In genomic region chr20:50794846-50795634, GRCh38 we compare ENCODE assay signal across 8 cellular contexts. TPM values are rescaled to one million over a fixed set of nuclear protein-coding genes. Genes with fewer than 3 reads are reported as not detected.
A peak's percentile ranks its signal among the peaks of the same experiment; 100 is the strongest.
DNase-seq lines count a peak whose midpoint lies in the region; TF ChIP-seq lines count a peak whose summit lies in the region.

TSS of gene BCAS4 (plus strand) at chr20:50795061. CDS start at chr20:50795084, 23 bp downstream.

- H3T11ph ChIP-seq in H9 (ENCODE audit: low read length), result no peak within 1 kb of the TSS

- peak within 1 kb of the TSS; percentile 70 to 89 for H3K4me3 Mint-ChIP-seq in H9
- H3K4me3 Mint-ChIP-seq in T-helper 2 cell treated with Interferon-gamma antibody and Interleukin-4, amounts not matched to agents 5 μg/mL and 100 μg/mL, for 36 hours, result peak within 1 kb of the TSS; percentile 87

- no peak within 1 kb of the TSS for H2AFZ ChIP-seq in H9 (ENCODE audit: low read length)

- H2BK5ac ChIP-seq in H9 (ENCODE audit: insufficient read length, low read length), result no peak within 1 kb of the TSS

- H3K14ac ChIP-seq in H9 (ENCODE audit: insufficient read depth, low read length), result 0 out of 2 replicates have a peak within 1 kb of the TSS, but pooled peaks have one; percentile 36

- H3K23ac ChIP-seq in H9 (ENCODE audit: insufficient read length, low read depth, low read length), result no peak within 1 kb of the TSS

- no peaks in the 10 kb centered on the region for H4K20me1 ChIP-seq in H9 (ENCODE audit: control insufficient read depth, insufficient read depth, insufficient read length)

- DNase-seq in H9 (peak; percentile 93), MG63 (peak; percentile 86), ascending aorta (ENCODE audit: low spot score in 2 of 2) (peak; percentile 16 to 83), hippocampal formation (lab: John Stamatoyannopoulos, UW) (peak; percentile 53 to 60), sigmoid colon (peak; percentile 83), GM19240 (ENCODE audit: insufficient read length, low spot score) (no peak)
- DNase-seq in T-helper 2 cell treated with Interferon-gamma antibody and Interleukin-4, amounts not matched to agents 5 μg/mL and 100 μg/mL, for 36 hours (ENCODE audit: low spot score), result peak; percentile 91

- H2BK20ac ChIP-seq in H9 (ENCODE audit: low read depth, low read length, poor library complexity, severe bottlenecking), result no peak within 1 kb of the TSS

- H3K9ac ChIP-seq in H9 (ENCODE audit: extremely low read depth, insufficient read length, low read length), result no peak within 1 kb of the TSS

- no peak; the same call in none of the 3 replicates for TF ChIP-seq CTCF in H9 (conservative IDR thresholded peaks at IDR 0.05)
- TF ChIP-seq CTCF in ascending aorta (IDR thresholded peaks at IDR 0.05), result peak in 2 of 3 experiments; percentile 59 to 100
- TF ChIP-seq CTCF in sigmoid colon (IDR thresholded peaks at IDR 0.05), result peak in 2 of 4 experiments; percentile 23 to 84

- no peak within 1 kb of the TSS for H3K18ac ChIP-seq in H9 (ENCODE audit: insufficient read length, low read depth, low read length)

- peak within 1 kb of the TSS in 2 of 3 experiments; percentile 74 to 85; a peak in 3 of 7 replicates for H3K27ac Mint-ChIP-seq in H9
- H3K27ac Mint-ChIP-seq in T-helper 2 cell treated with Interferon-gamma antibody and Interleukin-4, amounts not matched to agents 5 μg/mL and 100 μg/mL, for 36 hours, result peak within 1 kb of the TSS; percentile 52

- H3K9me3 ChIP-seq in H9 (ENCODE audit: control insufficient read depth, low read depth, low read length), result no peaks in the 10 kb centered on the region
- H3K9me3 ChIP-seq in MG63, result no peaks in the 10 kb centered on the region
- no peaks in the 10 kb centered on the region for H3K9me3 ChIP-seq in ascending aorta
- no peaks in the 10 kb centered on the region for H3K9me3 ChIP-seq in sigmoid colon

- H3K4me1 ChIP-seq in H9 (ENCODE audit: insufficient read depth, low read length) (no peaks in the 10 kb centered on the region), ascending aorta (peaks cover 7 to 24% of the 10 kb centered on the region in 2 donors), sigmoid colon (peaks cover 0 to 54% (median 44%) of the 10 kb centered on the region in 4 donors)

- TF ChIP-seq EP300 in sigmoid colon (IDR thresholded peaks at IDR 0.05), result no peak

- no CpG with 5 or more reads among the region's 92 CpGs for WGBS in H9 (ENCODE audit: extremely low coverage, insufficient read length, low lambda C conversion rate)
- 0% methylated on average over 92 of the region's 92 CpGs for WGBS in sigmoid colon, 2 donors

- H3K56ac ChIP-seq in H9 (ENCODE audit: insufficient read length, low read depth, low read length), result no peak within 1 kb of the TSS

- H2BK12ac ChIP-seq in H9 (ENCODE audit: insufficient read length, low read depth, low read length), result no peak within 1 kb of the TSS

- H2BK120ac ChIP-seq in H9 (ENCODE audit: low read depth, low read length, poor library complexity, severe bottlenecking), result no peak within 1 kb of the TSS

- H3K27me3 ChIP-seq in H9 (ENCODE audit: insufficient read depth, low read length), result no peaks in the 10 kb centered on the region
- no peaks in the 10 kb centered on the region for H3K27me3 ChIP-seq in MG63
- H3K27me3 ChIP-seq in ascending aorta, result no peaks in the 10 kb centered on the region
- no peaks in the 10 kb centered on the region for H3K27me3 ChIP-seq in sigmoid colon

- H3K4me1 Mint-ChIP-seq in H9, result peaks cover 19 to 37% of the 10 kb centered on the region in 2 experiments
- H3K4me1 Mint-ChIP-seq in T-helper 2 cell treated with Interferon-gamma antibody and Interleukin-4, amounts not matched to agents 5 μg/mL and 100 μg/mL, for 36 hours (ENCODE audit: low read depth), result peaks cover 13% of the 10 kb centered on the region

- H2BK15ac ChIP-seq in H9 (ENCODE audit: low read depth, low read length), result no peak within 1 kb of the TSS; the same call in 1 of the 2 replicates

- no peaks in the 10 kb centered on the region for H3K36me3 ChIP-seq in MG63
- H3K36me3 ChIP-seq in ascending aorta, result no peaks in the 10 kb centered on the region
- H3K36me3 ChIP-seq in sigmoid colon, result no peaks in the 10 kb centered on the region

- intact Hi-C loops in ascending aorta (cut with DNase I), result loop anchor here (1.0 to 5.0 kb wide), 4 partner anchors 20 to 512 kb away; no protein-coding TSS in a partner anchor
- intact Hi-C loops in sigmoid colon (cut with DNase I), result loop anchor here (1.0 to 10.0 kb wide), 2 partner anchors 136 to 510 kb away; partner anchors contain the start of gene ADNP

- peaks cover 11% of the 10 kb centered on the region; the same call in 1 of the 2 replicates for H3K27me3 Mint-ChIP-seq in H9 (ENCODE audit: low read depth)
- no peaks in the 10 kb centered on the region for H3K27me3 Mint-ChIP-seq in T-helper 2 cell treated with Interferon-gamma antibody and Interleukin-4, amounts not matched to agents 5 μg/mL and 100 μg/mL, for 36 hours (ENCODE audit: low read depth)

- H3K79me1 ChIP-seq in H9 (ENCODE audit: insufficient read depth, low read depth, low read length, poor library complexity, severe bottlenecking), result no peaks in the 10 kb centered on the region

- no peaks in the 10 kb centered on the region for H3K23me2 ChIP-seq in H9 (ENCODE audit: insufficient read length, low read depth, low read length, poor library complexity, severe bottlenecking)

- no peak within 1 kb of the TSS for H4K5ac ChIP-seq in H9 (ENCODE audit: insufficient read length, low read depth, low read length)

- H3K27ac ChIP-seq in H9 (ENCODE audit: insufficient read length, low read depth, low read length) (no peak within 1 kb of the TSS), ascending aorta (peak within 1 kb of the TSS; percentile 70 to 83), sigmoid colon (peak within 1 kb of the TSS; percentile 74 to 81 (median 79))

- H4K91ac ChIP-seq in H9 (ENCODE audit: insufficient read length, low read depth, low read length), result no peak within 1 kb of the TSS

- H3K4ac ChIP-seq in H9 (ENCODE audit: low read depth, low read length), result no peak within 1 kb of the TSS

- H4K8ac ChIP-seq in H9 (replicated peaks; ENCODE audit: insufficient read length, low read depth, low read length), result no peak within 1 kb of the TSS

- H3K4me3 ChIP-seq in MG63, result peak within 1 kb of the TSS; percentile 92
- peak within 1 kb of the TSS; percentile 79 to 84 for H3K4me3 ChIP-seq in ascending aorta
- peak within 1 kb of the TSS; percentile 72 to 93 (median 80) for H3K4me3 ChIP-seq in sigmoid colon

- peak within 1 kb of the TSS; percentile 50 for H3K4me2 ChIP-seq in H9 (ENCODE audit: insufficient read depth, insufficient read length, low read length)

- TF ChIP-seq POLR2A in GM10847 (IDR thresholded peaks at IDR 0.05; ENCODE audit: extremely low read depth, insufficient read length) (peak; percentile 45), sigmoid colon (IDR thresholded peaks at IDR 0.05) (no peak)

- H3K79me2 ChIP-seq in H9 (ENCODE audit: insufficient read depth, low read length), result no peaks in the 10 kb centered on the region

- peaks cover 0 to 3% (median 3%) of the 10 kb centered on the region in 3 experiments; a peak in 4 of 7 replicates for H3K36me3 Mint-ChIP-seq in H9 (ENCODE audit: insufficient read depth in 1 of 3, low read depth in 3 of 3)
- no peaks in the 10 kb centered on the region for H3K36me3 Mint-ChIP-seq in T-helper 2 cell treated with Interferon-gamma antibody and Interleukin-4, amounts not matched to agents 5 μg/mL and 100 μg/mL, for 36 hours (ENCODE audit: low read depth)

- H2AK5ac ChIP-seq in H9 (ENCODE audit: insufficient read length, low read length), result no peak within 1 kb of the TSS

- H3K9me3 Mint-ChIP-seq in H9, result no peaks in the 10 kb centered on the region
- H3K9me3 Mint-ChIP-seq in T-helper 2 cell treated with Interferon-gamma antibody and Interleukin-4, amounts not matched to agents 5 μg/mL and 100 μg/mL, for 36 hours, result no peaks in the 10 kb centered on the region

RNA-seq across cellular contexts. Expression of gene BCAS4, which starts in this region (rescaled TPM):
- 16.9 and 21.4 TPM in 2 replicates for total RNA-seq in H9 (2021)
- 13.1 and 23.4 TPM in 2 replicates for total RNA-seq in MG63 (2014; rRNA removed; shearing (Covaris generic); ENCODE audit: low replicate concordance)
- 0.85 TPM for total RNA-seq in ascending aorta
- total RNA-seq in sigmoid colon, result 1 to 10 TPM; 2.1 to 5.3 (median 4.4) TPM
- polyA plus RNA-seq in sigmoid colon, result 10 to 100 TPM in 1 of 3 donors, under 1 TPM in 2; 0.46 to 10.1 (median 0.60) TPM

Comparison
In these comparisons a context has a peak if more than half of its experiments do, and no peak if none do; other contexts are left out.
1. Peak in DNase-seq, H3K4me3 ChIP-seq and H3K27ac ChIP-seq in ascending aorta; RNA of the gene not detected or under 1 TPM.